Comparison of ENCODE assay signal across 11 cellular contexts in genomic region chr16:30777591-30778297, GRCh38. TPM values are rescaled to one million over a fixed set of nuclear protein-coding genes. Genes with fewer than 3 reads are reported as not detected.
DNase-seq lines count a peak whose midpoint lies in the region; ATAC-seq and TF ChIP-seq lines count a peak whose summit lies in the region.
"Had no signal": no experiment of that assay in that cellular context is flagged by ENCODE, and none has a peak within 500 bp of the region (broad histone marks: within the 10 kb centered on the region; RNA-seq: fewer than 3 reads in every experiment).

No MANE protein-coding gene starts in this region.

- intact Hi-C loops in ascending aorta (cut with DNase I) (loop anchor here (5.0 kb wide), 1 partner anchor 35 kb away; no protein-coding TSS in a partner anchor), lower lobe of right lung (cut with DNase I) (no loop called here), PC-3 (cut with micrococcal nuclease) (no loop called here)

- no peak overlapping the region for H2AFZ ChIP-seq in PC-3 (ENCODE audit: low read length)

- POLR2A ChIA-PET in CD8-positive, alpha-beta memory T cell (lab: Charles Lee): no interaction called here
- POLR2A ChIA-PET in PC-3 (lab: Charles Lee; ENCODE audit: unreplicated experiment): interaction anchor here (0.7 kb wide), 1 partner anchor 40 kb away, joined by 4 read pairs; no protein-coding TSS in a partner anchor

- peak overlapping the region; percentile 38 for H3K27ac ChIP-seq in CD8-positive, alpha-beta memory T cell (ENCODE audit: low read depth, low read length)
- H3K27ac ChIP-seq in ascending aorta (peak overlapping the region; percentile 22 to 30), lower lobe of right lung (no peak overlapping the region), caudate nucleus (ENCODE audit: low read depth, low read length) (no peak overlapping the region), PC-3 (ENCODE audit: low read length) (no peak overlapping the region)

- H3F3A ChIP-seq in PC-3 (ENCODE audit: low read length, unreplicated experiment): no peaks in the 10 kb centered on the region

- peaks cover 2% of the 10 kb centered on the region for H3K36me3 ChIP-seq in CD8-positive, alpha-beta memory T cell (ENCODE audit: insufficient read depth, low read length)
- peaks cover 17 to 27% of the 10 kb centered on the region in 2 donors for H3K36me3 ChIP-seq in ascending aorta
- H3K36me3 ChIP-seq in lower lobe of right lung: peaks cover 43% of the 10 kb centered on the region
- H3K36me3 ChIP-seq in PC-3 (ENCODE audit: low read depth, low read length): no peaks in the 10 kb centered on the region

- peaks cover 13 to 31% (median 15%) of the 10 kb centered on the region in 3 donors for H3K4me1 Mint-ChIP-seq in CD8-positive, alpha-beta memory T cell
- H3K4me1 Mint-ChIP-seq in HFFc6 (ENCODE audit: low read depth) (peaks cover 35% of the 10 kb centered on the region), nephron progenitor cell (peaks cover 60% of the 10 kb centered on the region)

- CTCF ChIA-PET in CD8-positive, alpha-beta memory T cell (lab: Charles Lee): no interaction called here
- CTCF ChIA-PET in PC-3 (lab: Charles Lee): no interaction called here

- H3K79me2 ChIP-seq in PC-3 (ENCODE audit: low read length): no peaks in the 10 kb centered on the region

- TF ChIP-seq CTCF in HFFc6 (IDR thresholded peaks at IDR 0.05): no peak
- no peak for TF ChIP-seq CTCF in ascending aorta (IDR thresholded peaks at IDR 0.05)
- TF ChIP-seq CTCF in nephron progenitor cell (IDR thresholded peaks at IDR 0.05): no peak
- no peak for TF ChIP-seq CTCF in lower lobe of right lung (IDR thresholded peaks at IDR 0.05)
- no peak for TF ChIP-seq CTCF in PC-3 (conservative IDR thresholded peaks at IDR 0.05; ENCODE audit: low read depth, low read length)

- H3K4me3 ChIP-seq in CD8-positive, alpha-beta memory T cell (ENCODE audit: low read length): no peak overlapping the region
- H3K4me3 ChIP-seq in ascending aorta: no peak overlapping the region
- no peak overlapping the region for H3K4me3 ChIP-seq in lower lobe of right lung
- no peak overlapping the region for H3K4me3 ChIP-seq in PC-3 (ENCODE audit: low read length)
- H3K4me3 ChIP-seq: body of pancreas had no signal

- BruUV-seq in PC-3 (replicated peaks; lab: Mats Ljungman, UMichigan): no TSS peak

- peaks cover 0 to 6% of the 10 kb centered on the region in 2 donors for H3K27me3 Mint-ChIP-seq in CD8-positive, alpha-beta memory T cell
- H3K27me3 Mint-ChIP-seq in HFFc6 (ENCODE audit: insufficient read depth) (peaks cover 13% of the 10 kb centered on the region), nephron progenitor cell (ENCODE audit: low read depth, poor library complexity) (peaks cover 3% of the 10 kb centered on the region)

- ATAC-seq in lower lobe of right lung (no peak), PC-3 (no peak)
- ATAC-seq: body of pancreas had no signal

- H4K20me1 ChIP-seq in PC-3 (ENCODE audit: low read length): no peaks in the 10 kb centered on the region

- H3K27me3 ChIP-seq in CD8-positive, alpha-beta memory T cell (ENCODE audit: insufficient read depth, low read length, poor library complexity, severe bottlenecking): no peaks in the 10 kb centered on the region
- H3K27me3 ChIP-seq in ascending aorta (no peaks in the 10 kb centered on the region), lower lobe of right lung (ENCODE audit: low read depth) (no peaks in the 10 kb centered on the region), PC-3 (ENCODE audit: low read length) (no peaks in the 10 kb centered on the region)
- H3K27me3 ChIP-seq: body of pancreas had no signal

- H3K9me3 Mint-ChIP-seq in CD8-positive, alpha-beta memory T cell: no peaks in the 10 kb centered on the region
- no peaks in the 10 kb centered on the region for H3K9me3 Mint-ChIP-seq in HFFc6
- no peaks in the 10 kb centered on the region for H3K9me3 Mint-ChIP-seq in nephron progenitor cell

- H3K36me3 Mint-ChIP-seq in CD8-positive, alpha-beta memory T cell: peaks cover 0 to 23% (median 5%) of the 10 kb centered on the region in 3 donors
- H3K36me3 Mint-ChIP-seq in HFFc6 (ENCODE audit: low read depth) (peaks cover 11% of the 10 kb centered on the region; the same call in 1 of the 2 replicates), nephron progenitor cell (ENCODE audit: low read depth) (peaks cover 28% of the 10 kb centered on the region)

- no peak overlapping the region for H3K9ac ChIP-seq in PC-3 (ENCODE audit: low read length)

- peaks cover 4% of the 10 kb centered on the region for H3K4me1 ChIP-seq in CD8-positive, alpha-beta memory T cell (ENCODE audit: insufficient read depth, low read length)
- H3K4me1 ChIP-seq in ascending aorta (peaks cover 2 to 13% of the 10 kb centered on the region in 2 donors), lower lobe of right lung (peaks cover 19% of the 10 kb centered on the region), PC-3 (ENCODE audit: insufficient read depth, low read length) (peaks cover 5% of the 10 kb centered on the region)

- H3K9me3 ChIP-seq in CD8-positive, alpha-beta memory T cell (ENCODE audit: low read length): no peaks in the 10 kb centered on the region
- H3K9me3 ChIP-seq in ascending aorta: no peaks in the 10 kb centered on the region
- H3K9me3 ChIP-seq in lower lobe of right lung: no peaks in the 10 kb centered on the region
- H3K9me3 ChIP-seq in PC-3 (ENCODE audit: low read length): no peaks in the 10 kb centered on the region
- H3K9me3 ChIP-seq: body of pancreas had no signal

- H3K4me2 ChIP-seq in PC-3 (ENCODE audit: low read length): no peak overlapping the region

- peak overlapping the region in 4 of 7 donors; percentile 19 to 88 (median 48) for H3K4me3 Mint-ChIP-seq in CD8-positive, alpha-beta memory T cell
- 0 out of 2 replicates have a peak overlapping the region, but pooled peaks have one; percentile 93 for H3K4me3 Mint-ChIP-seq in HFFc6
- H3K4me3 Mint-ChIP-seq in nephron progenitor cell: peak overlapping the region; percentile 94

- DNase-seq in CD8-positive, alpha-beta memory T cell: no peak
- no peak for DNase-seq in HFFc6
- no peak for DNase-seq in ascending aorta (ENCODE audit: low spot score in 2 of 2)
- DNase-seq in nephron progenitor cell: peak; percentile 25
- DNase-seq in lower lobe of right lung: no peak
- DNase-seq in caudate nucleus (lab: John Stamatoyannopoulos, UW): no peak
- DNase-seq in PC-3: no peak
- no peak for DNase-seq in HT-29 (ENCODE audit: low spot score)
- DNase-seq: body of pancreas, DMS79, NCI-H774 had no signal

- no peak overlapping the region for H3K27ac Mint-ChIP-seq in CD8-positive, alpha-beta memory T cell
- peak overlapping the region; percentile 97 for H3K27ac Mint-ChIP-seq in HFFc6
- peak overlapping the region; percentile 100 for H3K27ac Mint-ChIP-seq in nephron progenitor cell

- H3K9me2 ChIP-seq in PC-3 (replicated peaks; ENCODE audit: low read length): no peaks in the 10 kb centered on the region

RNA-seq across cellular contexts. Expression of gene ZNF629, which starts 9.3 kb away (rescaled TPM):
- total RNA-seq in CD8-positive, alpha-beta memory T cell: 1 to 10 TPM; 5.6 to 5.7 TPM
- 1.1 TPM for polyA plus RNA-seq in CD8-positive, alpha-beta memory T cell
- 10 to 100 TPM; 19.4 to 21.8 (median 21.0) TPM for total RNA-seq in HFFc6 (2021; fragmentation: NEBNext Ultra II Directional; extraction: Animal tissue kit (Norgen Biotek cat#: 25700))
- 12.3 TPM for total RNA-seq in ascending aorta
- total RNA-seq in lower lobe of right lung: 11.9 TPM
- total RNA-seq in PC-3 (2014; rRNA removed): 7.8 and 8.4 TPM in 2 replicates
- total RNA-seq in HT-29 (2014; rRNA removed; shearing (Covaris generic)): 19.8 and 21.3 TPM in 2 replicates

RNA-seq across cellular contexts. Expression of gene RNF40, which starts 15.6 kb away (rescaled TPM):
- 100 to 1,000 TPM; 152 to 157 TPM for total RNA-seq in CD8-positive, alpha-beta memory T cell
- polyA plus RNA-seq in CD8-positive, alpha-beta memory T cell: 61.9 TPM
- 100 to 1,000 TPM in 5 of 6 experiments, 10 to 100 TPM in 1; 98.2 to 120 (median 104) TPM for total RNA-seq in HFFc6 (2021; fragmentation: NEBNext Ultra II Directional; extraction: Animal tissue kit (Norgen Biotek cat#: 25700))
- total RNA-seq in ascending aorta (66.3 TPM), lower lobe of right lung (95.9 TPM), PC-3 (2014; rRNA removed) (64.1 and 80.2 TPM in 2 replicates)
- total RNA-seq in HT-29 (2014; rRNA removed; shearing (Covaris generic)): 99.7 and 109 TPM in 2 replicates

RNA-seq across cellular contexts. Expression of gene CFAP119, which starts 15.9 kb away (rescaled TPM):
- 1 to 10 TPM; 6.5 to 6.9 TPM for total RNA-seq in CD8-positive, alpha-beta memory T cell
- 0.25 TPM for polyA plus RNA-seq in CD8-positive, alpha-beta memory T cell
- 1 to 10 TPM; 4.3 to 7.6 (median 5.1) TPM for total RNA-seq in HFFc6 (2021; fragmentation: NEBNext Ultra II Directional; extraction: Animal tissue kit (Norgen Biotek cat#: 25700))
- total RNA-seq in ascending aorta (not detected), lower lobe of right lung (11.1 TPM), PC-3 (2014; rRNA removed) (8.6 and 9.6 TPM in 2 replicates)
- 13.5 and 23.4 TPM in 2 replicates for total RNA-seq in HT-29 (2014; rRNA removed; shearing (Covaris generic))

RNA-seq across cellular contexts. Expression of gene PHKG2, which starts 29.5 kb away (rescaled TPM):
- 10 to 100 TPM; 31.8 to 32.2 TPM for total RNA-seq in CD8-positive, alpha-beta memory T cell
- 47.0 TPM for polyA plus RNA-seq in CD8-positive, alpha-beta memory T cell
- total RNA-seq in HFFc6 (2021; fragmentation: NEBNext Ultra II Directional; extraction: Animal tissue kit (Norgen Biotek cat#: 25700)): 10 to 100 TPM; 26.6 to 31.0 (median 27.7) TPM
- total RNA-seq in ascending aorta (78.8 TPM), lower lobe of right lung (25.5 TPM), PC-3 (2014; rRNA removed) (28.6 and 30.9 TPM in 2 replicates)
- 58.3 and 69.5 TPM in 2 replicates for total RNA-seq in HT-29 (2014; rRNA removed; shearing (Covaris generic))

Comparison
In these comparisons a context has a peak if more than half of its experiments do, and no peak if none do; other contexts are left out.
1. H3K27ac ChIP-seq: peak in CD8-positive, alpha-beta memory T cell (single experiment) and ascending aorta (2 of 2); none in lower lobe of right lung (single experiment), caudate nucleus (single experiment) and PC-3 (single experiment).
2. H3K27ac Mint-ChIP-seq: peak in HFFc6 (single experiment) and nephron progenitor cell (single experiment); none in CD8-positive, alpha-beta memory T cell (0 of 8).
3. Peak in every context shown above with its lines, with median percentiles within 50 percentile points of each other: H3K4me3 Mint-ChIP-seq.